Comparison of ENCODE assay signal across 1 cellular context in genomic region chr17:19364699-19365498, GRCh38.
TF ChIP-seq lines count a peak whose summit lies in the region.

No MANE protein-coding gene starts in this region.

TF ChIP-seq in HepG2, 621 proteins besides CTCF, POLR2A, EP300 and RAD21 (continued from another document and continues in another):
- TF ChIP-seq ZBTB46 (CRISPR knock-in tag; IDR thresholded peaks at IDR 0.05; ENCODE audit: borderline replicate concordance) (no peak), KIAA2018 (CRISPR knock-in tag; IDR thresholded peaks at IDR 0.05; ENCODE audit: borderline replicate concordance) (no peak), MLXIP (CRISPR knock-in tag; IDR thresholded peaks at IDR 0.05; ENCODE audit: borderline replicate concordance) (no peak), ZFAT (CRISPR knock-in tag; conservative IDR thresholded peaks at IDR 0.05) (no peak), TERF1 (CRISPR knock-in tag; IDR thresholded peaks at IDR 0.05) (no peak), ARID2 (CRISPR knock-in tag; IDR thresholded peaks at IDR 0.05; ENCODE audit: borderline replicate concordance) (no peak), ZNF281 (CRISPR knock-in tag; IDR thresholded peaks at IDR 0.05; ENCODE audit: borderline replicate concordance) (no peak; the same call in 1 of the 2 replicates), PRDM15 (CRISPR knock-in tag; IDR thresholded peaks at IDR 0.05) (no peak), ZUFSP (CRISPR knock-in tag; IDR thresholded peaks at IDR 0.05; ENCODE audit: borderline replicate concordance) (no peak), ZNF567 (CRISPR knock-in tag; IDR thresholded peaks at IDR 0.05; ENCODE audit: borderline replicate concordance) (0 out of 2 replicates have a peak, but pooled peaks have one; percentile 33), ZNF761 (CRISPR knock-in tag; conservative IDR thresholded peaks at IDR 0.05) (no peak), MTF2 (CRISPR knock-in tag; IDR thresholded peaks at IDR 0.05; ENCODE audit: borderline replicate concordance) (no peak), AFF4 (CRISPR knock-in tag; IDR thresholded peaks at IDR 0.05) (no peak), ZNF556 (CRISPR knock-in tag; IDR thresholded peaks at IDR 0.05; ENCODE audit: borderline replicate concordance) (no peak), GMEB2 (CRISPR knock-in tag; IDR thresholded peaks at IDR 0.05; ENCODE audit: low read depth) (no peak)
